14 cellular contexts compared by ENCODE assay signal in genomic region chr1:16276302-16277020, GRCh38.
"Had no signal": no experiment of that assay in that cellular context is flagged by ENCODE, and none has a peak within 500 bp of the region (broad histone marks: within the 10 kb centered on the region; RNA-seq: fewer than 3 reads in every experiment).

No MANE protein-coding gene starts in this region.

- H3K27ac Mint-ChIP-seq: activated CD4-positive, alpha-beta memory T cell treated with anti-CD3 and anti-CD28 coated beads, Interleukin-2, amount 10 ng/mL, durations not matched to agents 7 days and 5 days; activated naive CD4-positive, alpha-beta T cell treated with anti-CD3 and anti-CD28 coated beads, Interleukin-2, amount 50 U/mL, for 72 hours; stimulated activated naive CD8-positive, alpha-beta T cell treated with anti-CD3 and anti-CD28 coated beads, Interleukin-15, amount 100 ng/mL, for 72 hours; WTC11 had no signal

- H3K4me3 ChIP-seq: colonic mucosa, esophagus muscularis mucosa, prostate gland, right lobe of liver had no signal

- ATAC-seq: activated naive CD4-positive, alpha-beta T cell treated with anti-CD3 and anti-CD28 coated beads, Interleukin-2, amount 50 U/mL, for 72 hours; activated T-cell treated with anti-CD3 and anti-CD28 coated beads, Interleukin-2, amount 50 U/mL, for 4 hours; right lobe of liver; stimulated activated naive CD8-positive, alpha-beta T cell treated with anti-CD3 and anti-CD28 coated beads, Interleukin-15, amount 100 ng/mL, for 72 hours; WTC11 had no signal

- H3K36me3 Mint-ChIP-seq: activated naive CD4-positive, alpha-beta T cell treated with anti-CD3 and anti-CD28 coated beads, Interleukin-2, amount 50 U/mL, for 72 hours; WTC11 had no signal

- H3K27me3 Mint-ChIP-seq: activated CD4-positive, alpha-beta memory T cell treated with anti-CD3 and anti-CD28 coated beads, Interleukin-2, amount 10 ng/mL, durations not matched to agents 7 days and 5 days; stimulated activated naive CD8-positive, alpha-beta T cell treated with anti-CD3 and anti-CD28 coated beads, Interleukin-15, amount 100 ng/mL, for 72 hours had no signal

- H3K36me3 ChIP-seq: colonic mucosa, prostate gland, right lobe of liver had no signal

- DNase-seq: activated CD4-positive, alpha-beta memory T cell treated with anti-CD3 and anti-CD28 coated beads, Interleukin-2, amount 10 ng/mL, durations not matched to agents 7 days and 5 days; activated CD4-positive, alpha-beta T cell treated with anti-CD3 and anti-CD28 coated beads for 4 hours; activated effector memory CD4-positive, alpha-beta T cell treated with Interleukin-2 at 50 U/mL for 16 hours; activated T-cell treated with anti-CD3 and anti-CD28 coated beads, Interleukin-2, amount 50 U/mL, for 4 hours; colonic mucosa; hippocampal formation; occipital lobe; right lobe of liver; stimulated activated naive CD8-positive, alpha-beta T cell treated with anti-CD3 and anti-CD28 coated beads, Interleukin-15, amount 100 ng/mL, for 72 hours had no signal

- H3K27ac ChIP-seq: colonic mucosa, esophagus muscularis mucosa, prostate gland, right lobe of liver had no signal

- H3K4me3 Mint-ChIP-seq: activated CD4-positive, alpha-beta memory T cell treated with anti-CD3 and anti-CD28 coated beads, Interleukin-2, amount 10 ng/mL, durations not matched to agents 7 days and 5 days; activated T-cell treated with anti-CD3 and anti-CD28 coated beads, Interleukin-2, amount 50 U/mL, for 4 hours; nephron; stimulated activated naive CD8-positive, alpha-beta T cell treated with anti-CD3 and anti-CD28 coated beads, Interleukin-15, amount 100 ng/mL, for 72 hours; WTC11 had no signal

- H3K27me3 ChIP-seq: colonic mucosa, esophagus muscularis mucosa, right lobe of liver had no signal

- H3K4me1 Mint-ChIP-seq: activated CD4-positive, alpha-beta memory T cell treated with anti-CD3 and anti-CD28 coated beads, Interleukin-2, amount 10 ng/mL, durations not matched to agents 7 days and 5 days; WTC11 had no signal

- H3K9me3 Mint-ChIP-seq: activated CD4-positive, alpha-beta memory T cell treated with anti-CD3 and anti-CD28 coated beads, Interleukin-2, amount 10 ng/mL, durations not matched to agents 7 days and 5 days; activated naive CD4-positive, alpha-beta T cell treated with anti-CD3 and anti-CD28 coated beads, Interleukin-2, amount 50 U/mL, for 72 hours; activated T-cell treated with anti-CD3 and anti-CD28 coated beads, Interleukin-2, amount 50 U/mL, for 4 hours; nephron; stimulated activated naive CD8-positive, alpha-beta T cell treated with anti-CD3 and anti-CD28 coated beads, Interleukin-15, amount 100 ng/mL, for 72 hours; WTC11 had no signal

- H3K9me3 ChIP-seq: colonic mucosa, esophagus muscularis mucosa, prostate gland, right lobe of liver had no signal

- H3K4me1 ChIP-seq: colonic mucosa, prostate gland, right lobe of liver had no signal
